13 cellular contexts compared by ENCODE assay signal in genomic region chr12:57225680-57226190, GRCh38. TPM values are rescaled to one million over a fixed set of nuclear protein-coding genes. Genes with fewer than 3 reads are reported as not detected.
DNase-seq lines count a peak whose midpoint lies in the region; ATAC-seq and TF ChIP-seq lines count a peak whose summit lies in the region.
"Had no signal": no experiment of that assay in that cellular context is flagged by ENCODE, and none has a peak within 500 bp of the region (broad histone marks: within the 10 kb centered on the region; RNA-seq: fewer than 3 reads in every experiment).

No MANE protein-coding gene starts in this region.

- ATAC-seq in naive thymus-derived CD4-positive, alpha-beta T cell, result no peak

- peak overlapping the region; percentile 91 for H3K4me2 ChIP-seq in DOHH2 (ENCODE audit: low read length)

- peaks cover 62% of the 10 kb centered on the region for H3K4me1 Mint-ChIP-seq in activated CD4-positive, alpha-beta memory T cell treated with anti-CD3 and anti-CD28 coated beads, Interleukin-2, amount 10 ng/mL, durations not matched to agents 7 days and 5 days
- H3K4me1 Mint-ChIP-seq in naive thymus-derived CD4-positive, alpha-beta T cell, result peaks cover 45 to 75% (median 58%) of the 10 kb centered on the region in 7 donors

- no peaks in the 10 kb centered on the region for H3K9me2 ChIP-seq in DOHH2 (replicated peaks; ENCODE audit: control insufficient read depth, low read length)

- DNase-seq in NCI-H82 (lab: John Stamatoyannopoulos, UW), result peak; percentile 52
- DNase-seq in NCI-H82 treated with DMSO at 0.1 percent for 48 hours (lab: John Stamatoyannopoulos, UW; ENCODE audit: unreplicated experiment), result no peak
- DNase-seq in activated CD4-positive, alpha-beta memory T cell treated with anti-CD3 and anti-CD28 coated beads, Interleukin-2, amount 10 ng/mL, durations not matched to agents 7 days and 5 days, result no peak
- no peak for DNase-seq in naive thymus-derived CD4-positive, alpha-beta T cell
- DNase-seq in effector CD8-positive, alpha-beta T cell (lab: John Stamatoyannopoulos, UW), result no peak
- no peak for DNase-seq in COLO668 (lab: John Stamatoyannopoulos, UW; ENCODE audit: unreplicated experiment)
- DNase-seq in stimulated activated CD4-positive, alpha-beta T cell treated with anti-CD3 and anti-CD28 coated beads, Interleukin-2, amount 100 ng/mL, for 24 hours, result no peak
- DNase-seq: 8988T, GOT3, WERI-Rb-1 had no signal

- H3K36me3 ChIP-seq in DOHH2 (ENCODE audit: control insufficient read depth, low read length), result peaks cover 25% of the 10 kb centered on the region
- H3K36me3 ChIP-seq in naive thymus-derived CD4-positive, alpha-beta T cell (ENCODE audit: control insufficient read depth in 2 of 3, insufficient read depth in 3 of 3, low read length in 3 of 3), result no peaks in the 10 kb centered on the region

- H3K27ac Mint-ChIP-seq in activated CD4-positive, alpha-beta memory T cell treated with anti-CD3 and anti-CD28 coated beads, Interleukin-2, amount 10 ng/mL, durations not matched to agents 7 days and 5 days, result no peak overlapping the region
- peak overlapping the region in 3 of 9 donors; percentile 33 to 67 (median 59) for H3K27ac Mint-ChIP-seq in naive thymus-derived CD4-positive, alpha-beta T cell

- H3K79me2 ChIP-seq in DOHH2 (ENCODE audit: control insufficient read depth, low read length), result peaks cover 54% of the 10 kb centered on the region

- peaks cover 90% of the 10 kb centered on the region for H3K4me1 ChIP-seq in DOHH2 (ENCODE audit: control insufficient read depth, low read length)
- peaks cover 16 to 45% of the 10 kb centered on the region in 2 donors for H3K4me1 ChIP-seq in naive thymus-derived CD4-positive, alpha-beta T cell (ENCODE audit: control insufficient read depth in 2 of 2, insufficient read depth in 2 of 2, low read length in 2 of 2)

- H3K27me3 Mint-ChIP-seq in activated CD4-positive, alpha-beta memory T cell treated with anti-CD3 and anti-CD28 coated beads, Interleukin-2, amount 10 ng/mL, durations not matched to agents 7 days and 5 days, result peaks cover 56% of the 10 kb centered on the region
- H3K27me3 Mint-ChIP-seq in naive thymus-derived CD4-positive, alpha-beta T cell, result peaks cover 48 to 68% (median 62%) of the 10 kb centered on the region in 5 donors

- H3K36me3 Mint-ChIP-seq in activated CD4-positive, alpha-beta memory T cell treated with anti-CD3 and anti-CD28 coated beads, Interleukin-2, amount 10 ng/mL, durations not matched to agents 7 days and 5 days (ENCODE audit: low read depth), result peaks cover 15% of the 10 kb centered on the region
- H3K36me3 Mint-ChIP-seq in naive thymus-derived CD4-positive, alpha-beta T cell, result peaks cover 0 to 13% (median 0%) of the 10 kb centered on the region in 5 donors

- peak overlapping the region; percentile 50 for H3K4me3 Mint-ChIP-seq in activated CD4-positive, alpha-beta memory T cell treated with anti-CD3 and anti-CD28 coated beads, Interleukin-2, amount 10 ng/mL, durations not matched to agents 7 days and 5 days
- H3K4me3 Mint-ChIP-seq in naive thymus-derived CD4-positive, alpha-beta T cell, result peak overlapping the region in 9 of 10 donors; percentile 28 to 73 (median 66)

- POLR2A ChIA-PET in activated CD4-positive, alpha-beta memory T cell treated with anti-CD3 and anti-CD28 coated beads, Interleukin-2, amount 10 ng/mL, durations not matched to agents 7 days and 5 days (lab: Charles Lee), result interaction anchor here (0.6 to 4.3 kb wide), 5 partner anchors 10 to 17 kb away, joined by 3 to 34 read pairs (median 5); no protein-coding TSS in a partner anchor
- POLR2A ChIA-PET in naive thymus-derived CD4-positive, alpha-beta T cell (lab: Charles Lee), result interaction anchor here (0.6 to 9.4 kb wide), 3 partner anchors 9 to 15 kb away, joined by 3 to 79 read pairs (median 3); a partner anchor contains a TSS

- H3F3A ChIP-seq in DOHH2 (ENCODE audit: control insufficient read depth, insufficient read depth), result peaks cover 33% of the 10 kb centered on the region

- H4K20me1 ChIP-seq in DOHH2 (ENCODE audit: control insufficient read depth, insufficient read depth, low read depth, low read length), result peaks cover 4% of the 10 kb centered on the region; the same call in 1 of the 2 replicates

- no peaks in the 10 kb centered on the region for H3K27me3 ChIP-seq in DOHH2 (ENCODE audit: control insufficient read depth, low read length)
- H3K27me3 ChIP-seq in naive thymus-derived CD4-positive, alpha-beta T cell (ENCODE audit: control insufficient read depth in 2 of 2, insufficient read depth in 2 of 2, low read length in 2 of 2), result peaks cover 14 to 51% of the 10 kb centered on the region in 2 donors

- intact Hi-C loops in naive thymus-derived CD4-positive, alpha-beta T cell (cut with micrococcal nuclease), result loop anchor here (1.0 to 5.0 kb wide), 3 partner anchors 8 to 593 kb away; partner anchors contain the start of gene BAZ2A (in 1 of the 2)

- no peaks in the 10 kb centered on the region for H3K9me3 Mint-ChIP-seq in activated CD4-positive, alpha-beta memory T cell treated with anti-CD3 and anti-CD28 coated beads, Interleukin-2, amount 10 ng/mL, durations not matched to agents 7 days and 5 days
- H3K9me3 Mint-ChIP-seq in naive thymus-derived CD4-positive, alpha-beta T cell, result peaks cover 0 to 5% (median 0%) of the 10 kb centered on the region in 11 donors

- peak overlapping the region; percentile 95 for H3K27ac ChIP-seq in DOHH2 (ENCODE audit: low read depth, low read length)
- no peak overlapping the region for H3K27ac ChIP-seq in naive thymus-derived CD4-positive, alpha-beta T cell (ENCODE audit: low read depth, low read length)

- CTCF ChIA-PET in activated CD4-positive, alpha-beta memory T cell treated with anti-CD3 and anti-CD28 coated beads, Interleukin-2, amount 10 ng/mL, durations not matched to agents 7 days and 5 days (lab: Charles Lee), result interaction anchor here (1.1 to 7.3 kb wide), 5 partner anchors 11 to 233 kb away, joined by 3 to 110 read pairs (median 16); partner anchors contain the start of gene STAT6
- CTCF ChIA-PET in naive thymus-derived CD4-positive, alpha-beta T cell (lab: Charles Lee), result interaction anchor here (0.5 to 11.7 kb wide), 3 partner anchors 12 to 575 kb away, joined by 3 to 148 read pairs (median 20); a partner anchor contains a TSS

- peak overlapping the region; percentile 76 for H3K4me3 ChIP-seq in DOHH2 (ENCODE audit: low read length)
- no peak overlapping the region for H3K4me3 ChIP-seq in naive thymus-derived CD4-positive, alpha-beta T cell (ENCODE audit: low read length)

- no peak for TF ChIP-seq CTCF in DOHH2 (IDR thresholded peaks at IDR 0.05; ENCODE audit: low read depth, low read length, poor library complexity, severe bottlenecking)

- no peaks in the 10 kb centered on the region for H3K9me3 ChIP-seq in DOHH2 (ENCODE audit: control insufficient read depth, insufficient read depth, low read length)
- H3K9me3 ChIP-seq in naive thymus-derived CD4-positive, alpha-beta T cell (ENCODE audit: control insufficient read depth in 2 of 3, low read length in 3 of 3), result no peaks in the 10 kb centered on the region

RNA-seq across cellular contexts. Expression of gene SHMT2, which starts 3.8 kb away (rescaled TPM):
- total RNA-seq in activated CD4-positive, alpha-beta memory T cell treated with anti-CD3 and anti-CD28 coated beads, Interleukin-2, amount 10 ng/mL, durations not matched to agents 7 days and 5 days, result 100 to 1,000 TPM; 224 to 244 TPM
- total RNA-seq in naive thymus-derived CD4-positive, alpha-beta T cell, result 100 to 1,000 TPM in 1 of 5 experiments, 10 to 100 TPM in 4; 21.7 to 175 (median 36.1) TPM
- polyA plus RNA-seq in naive thymus-derived CD4-positive, alpha-beta T cell, result 10 to 100 TPM; 29.7 to 40.4 TPM

RNA-seq across cellular contexts. Expression of gene NXPH4, which starts 9.1 kb away (rescaled TPM):
- total RNA-seq in activated CD4-positive, alpha-beta memory T cell treated with anti-CD3 and anti-CD28 coated beads, Interleukin-2, amount 10 ng/mL, durations not matched to agents 7 days and 5 days, result 1 to 10 TPM in 1 of 2 experiments, under 1 TPM in 1; 0.81 to 1.1 TPM
- under 1 TPM in 1 of 5 experiments, not detected in 4; 0.31 TPM for total RNA-seq in naive thymus-derived CD4-positive, alpha-beta T cell
- polyA plus RNA-seq in naive thymus-derived CD4-positive, alpha-beta T cell, result not detected
- total RNA-seq: endothelial cell of umbilical vein, liver had no signal

RNA-seq across cellular contexts. Expression of gene STAC3, which starts 25.3 kb away (rescaled TPM):
- 1 to 10 TPM; 4.1 to 4.5 TPM for total RNA-seq in activated CD4-positive, alpha-beta memory T cell treated with anti-CD3 and anti-CD28 coated beads, Interleukin-2, amount 10 ng/mL, durations not matched to agents 7 days and 5 days
- total RNA-seq in naive thymus-derived CD4-positive, alpha-beta T cell, result 1 to 10 TPM; 2.5 to 7.3 (median 5.6) TPM
- not detected for polyA plus RNA-seq in naive thymus-derived CD4-positive, alpha-beta T cell
